34 cellular contexts compared by ENCODE assay signal in the genomic region with DNA sequence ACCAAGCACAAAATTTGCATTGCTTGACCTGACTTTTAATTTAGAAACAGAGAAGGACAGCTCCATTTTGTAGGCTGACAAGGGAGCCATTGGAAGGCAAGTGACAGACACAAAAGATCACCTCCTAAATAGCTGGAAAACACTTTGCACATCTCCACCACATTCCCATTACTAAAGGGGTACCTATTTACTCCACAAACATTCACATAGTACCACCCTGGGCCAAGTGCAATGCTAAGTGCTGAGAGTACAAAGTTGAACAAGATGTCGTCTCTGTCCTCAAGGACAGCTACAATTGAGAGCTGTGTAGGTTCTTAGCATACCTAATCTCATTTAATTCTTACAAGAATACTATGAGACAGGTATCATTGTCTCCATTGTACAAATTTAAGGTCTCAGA.
"Had no signal": no experiment of that assay in that cellular context is flagged by ENCODE, and none has a peak within 500 bp of the region (broad histone marks: within the 10 kb centered on the region; RNA-seq: fewer than 3 reads in every experiment).

No MANE protein-coding gene starts in this region.

- H3K27me3 ChIP-seq: MG63 had no signal

- H3K4me3 ChIP-seq: MG63 had no signal

- DNase-seq: Karpas-422, Kasumi-1, MG63, MM.1S, MV-4-11, NCI-H1048, NCI-H1092, NCI-H1092 treated with DMSO at 0.1 percent for 48 hours, NCI-H1105, NCI-H1105 treated with DMSO at 0.1 percent for 48 hours, NCI-H1417, NCI-H1417 treated with DMSO at 0.1 percent for 48 hours, NCI-H1436, NCI-H1436 treated with DMSO at 0.1 percent for 48 hours, NCI-H146, NCI-H1694, NCI-H1694 treated with DMSO at 0.1 percent for 48 hours, NCI-H187, NCI-H187 treated with DMSO at 0.1 percent for 48 hours, NCI-H1930, NCI-H2029, NCI-H2029 treated with DMSO at 0.1 percent for 48 hours, NCI-H2081, NCI-H2081 treated with DMSO at 0.1 percent for 48 hours, NCI-H2107, NCI-H2171, NCI-H2171 treated with DMSO at 0.1 percent for 48 hours, NCI-H2227 treated with DMSO at 0.1 percent for 48 hours, NCI-H226, NCI-H345, NCI-H446, NCI-H446 treated with DMSO at 0.1 percent for 48 hours, NCI-H510A, NCI-H510A treated with DMSO at 0.1 percent for 48 hours had no signal

- H3K36me3 ChIP-seq: MG63 had no signal
